Comparison of ENCODE assay signal across 11 cellular contexts in genomic region chr1:41152622-41153044, GRCh38.
A peak's percentile ranks its signal among the peaks of the same experiment; 100 is the strongest.
DNase-seq lines count a peak whose midpoint lies in the region; FAIRE-seq and TF ChIP-seq lines count a peak whose summit lies in the region.
"Had no signal": no experiment of that assay in that cellular context is flagged by ENCODE, and none has a peak within 500 bp of the region (broad histone marks: within the 10 kb centered on the region; RNA-seq: fewer than 3 reads in every experiment).

No MANE protein-coding gene starts in this region.

- peak; percentile 87 for FAIRE-seq in islet of Langerhans (lab: Jason Lieb, UNC)

- H3K4me1 ChIP-seq in smooth muscle cell (ENCODE audit: low read depth) (peaks cover 15% of the 10 kb centered on the region), OCI-LY7 (ENCODE audit: insufficient read depth, low read length, poor library complexity, severe bottlenecking) (no peaks in the 10 kb centered on the region)

- peaks cover 5% of the 10 kb centered on the region for H3F3A ChIP-seq in smooth muscle cell (ENCODE audit: low read depth)

- peak overlapping the region; percentile 92 for H3K27ac ChIP-seq in brain microvascular endothelial cell
- H3K27ac ChIP-seq in smooth muscle cell (ENCODE audit: low read depth): peak overlapping the region; percentile 88
- no peak overlapping the region for H3K27ac ChIP-seq in OCI-LY7 (ENCODE audit: low read depth, low read length, poor library complexity, severe bottlenecking)

- H3K79me2 ChIP-seq in smooth muscle cell (ENCODE audit: low read depth) (no peaks in the 10 kb centered on the region), OCI-LY7 (ENCODE audit: insufficient read depth, low read depth, low read length) (no peaks in the 10 kb centered on the region)

- H3K36me3 ChIP-seq in brain microvascular endothelial cell (replicated peaks): no peaks in the 10 kb centered on the region
- no peaks in the 10 kb centered on the region for H3K36me3 ChIP-seq in smooth muscle cell (ENCODE audit: low read depth)
- H3K36me3 ChIP-seq in OCI-LY7 (ENCODE audit: insufficient read depth, low read length): peaks cover 25% of the 10 kb centered on the region

- no peaks in the 10 kb centered on the region for H3K9me3 ChIP-seq in smooth muscle cell (replicated peaks; ENCODE audit: low read depth)
- no peaks in the 10 kb centered on the region for H3K9me3 ChIP-seq in OCI-LY7 (ENCODE audit: low read length)

- CTCF ChIA-PET in OCI-LY7 (lab: Charles Lee; ENCODE audit: unreplicated experiment): no interaction called here

- H3K4me3 ChIP-seq in brain microvascular endothelial cell (ENCODE audit: low read depth, low read length) (no peak overlapping the region), smooth muscle cell (no peak overlapping the region), OCI-LY7 (ENCODE audit: low read depth, low read length, poor library complexity, severe bottlenecking) (no peak overlapping the region)

- TF ChIP-seq CTCF in brain microvascular endothelial cell (IDR thresholded peaks at IDR 0.05; ENCODE audit: low read depth, low read length, missing control alignments): no peak
- TF ChIP-seq CTCF in smooth muscle cell (IDR thresholded peaks at IDR 0.05; ENCODE audit: borderline replicate concordance, insufficient read depth, poor library complexity, severe bottlenecking): no peak
- TF ChIP-seq CTCF in OCI-LY7 (conservative IDR thresholded peaks at IDR 0.05; ENCODE audit: low read length): no peak

- H2AFZ ChIP-seq in smooth muscle cell (ENCODE audit: low read depth): no peak overlapping the region
- no peak overlapping the region for H2AFZ ChIP-seq in OCI-LY7 (ENCODE audit: low read length)

- 11% methylated on average over 1 of the region's 1 CpG for WGBS in smooth muscle cell (ENCODE audit: low lambda C conversion rate)

- DNase-seq in HS-27A (ENCODE audit: low read depth) (peak; percentile 45), brain microvascular endothelial cell (peak; percentile 72), smooth muscle cell (lab: John Stamatoyannopoulos, UW; ENCODE audit: unreplicated experiment) (no peak), COR-L47 (lab: John Stamatoyannopoulos, UW) (no peak), OCI-LY7 (ENCODE audit: low spot score) (no peak)
- no peak for DNase-seq in effector CD4-positive, alpha-beta T cell
- DNase-seq in stimulated activated CD4-positive, alpha-beta T cell treated with anti-CD3 and anti-CD28 coated beads, Interleukin-12 subunit alpha, Interleukin-12 subunit beta, amount 100 ng/mL, for 4 hours: no peak
- DNase-seq: activated gamma-delta T cell, head of caudate nucleus, T-helper 2 cell had no signal

- intact Hi-C loops in OCI-LY7 (cut with micrococcal nuclease; ENCODE audit: unreplicated experiment): no loop called here

- POLR2A ChIA-PET in OCI-LY7 (lab: Charles Lee): no interaction called here

- in situ Hi-C loops in brain microvascular endothelial cell (cut with HindIII; ENCODE audit: low pct_ligation_motif_present, low sequenced_read_pairs): no loop called here

- H4K20me1 ChIP-seq in smooth muscle cell (ENCODE audit: low read depth) (no peaks in the 10 kb centered on the region), OCI-LY7 (ENCODE audit: insufficient read depth, low read length) (no peaks in the 10 kb centered on the region)

- H3K9me2 ChIP-seq in OCI-LY7 (ENCODE audit: insufficient read depth, low read length): no peaks in the 10 kb centered on the region

- H3K27me3 ChIP-seq in brain microvascular endothelial cell (replicated peaks) (no peaks in the 10 kb centered on the region), smooth muscle cell (ENCODE audit: low read depth) (no peaks in the 10 kb centered on the region)

- peak overlapping the region; percentile 48 for H3K4me2 ChIP-seq in smooth muscle cell
- no peak overlapping the region for H3K4me2 ChIP-seq in OCI-LY7 (ENCODE audit: low read length)

- no TSS peak for BruUV-seq in OCI-LY7 (replicated peaks; lab: Mats Ljungman, UMichigan)

- peak overlapping the region; percentile 27 for H3K9ac ChIP-seq in smooth muscle cell (ENCODE audit: low read depth)

Comparison
In these comparisons a context has a peak if more than half of its experiments do, and no peak if none do; other contexts are left out.
1. DNase-seq: peak in HS-27A (single experiment) and brain microvascular endothelial cell (single experiment); none in smooth muscle cell (single experiment), COR-L47 (single experiment), OCI-LY7 (single experiment), effector CD4-positive, alpha-beta T cell (single experiment) and stimulated activated CD4-positive, alpha-beta T cell treated with anti-CD3 and anti-CD28 coated beads, Interleukin-12 subunit alpha, Interleukin-12 subunit beta, amount 100 ng/mL, for 4 hours (single experiment).